Comparison of ENCODE assay signal across 13 cellular contexts in genomic region chr18:25005602-25006375, GRCh38.
DNase-seq lines count a peak whose midpoint lies in the region; ATAC-seq and TF ChIP-seq lines count a peak whose summit lies in the region.
"Had no signal": no experiment of that assay in that cellular context is flagged by ENCODE, and none has a peak within 500 bp of the region (broad histone marks: within the 10 kb centered on the region; RNA-seq: fewer than 3 reads in every experiment).

No MANE protein-coding gene starts in this region.

- DNase-seq in HFF-Myc (ENCODE audit: extremely low read depth, low read depth) (peak; percentile 80), RWPE2 (ENCODE audit: low spot score) (no peak), fibroblast of pulmonary artery (ENCODE audit: low read depth) (peak; percentile 22), sciatic nerve (ENCODE audit: low spot score) (no peak), AG08396 (ENCODE audit: low spot score) (no peak)
- no peak for DNase-seq in natural killer cell treated with Interleukin-12 subunit alpha and Interleukin-12 subunit beta and Interleukin-15 and Interleukin-18, amount 100 ng/mL, for 72 hours (ENCODE audit: low spot score)
- DNase-seq: activated CD4-positive, alpha-beta T cell treated with anti-CD3 and anti-CD28 coated beads for 1 hour; activated naive CD8-positive, alpha-beta T cell treated with anti-CD3 and anti-CD28 coated beads for 36 hours; MV-4-11; stimulated activated CD4-positive, alpha-beta T cell treated with anti-CD3 and anti-CD28 coated beads, Interleukin-12 subunit alpha, Interleukin-12 subunit beta, amount 100 ng/mL, for 4 hours; T-helper 1 cell had no signal

- no peak overlapping the region for H3K4me3 ChIP-seq in HFF-Myc (replicated peaks; ENCODE audit: low read depth, low read length)
- H3K4me3 ChIP-seq in RWPE2 (ENCODE audit: severe bottlenecking), result no peak overlapping the region
- no peak overlapping the region for H3K4me3 ChIP-seq in fibroblast of pulmonary artery (replicated peaks; ENCODE audit: low read depth, low read length)

- H3K27me3 Mint-ChIP-seq in natural killer cell treated with Interleukin-12 subunit alpha and Interleukin-12 subunit beta and Interleukin-15 and Interleukin-18, amount 100 ng/mL, for 72 hours, result peaks cover 0 to 3% of the 10 kb centered on the region in 2 donors
- H3K27me3 Mint-ChIP-seq: activated naive CD8-positive, alpha-beta T cell treated with anti-CD3 and anti-CD28 coated beads for 36 hours; dendritic cell treated with granulocyte-macrophage colony-stimulating factor and Interleukin-4, amounts not matched to agents 40 ng/mL and 50 ng/mL, for 4 days had no signal

- no peaks in the 10 kb centered on the region for H3K4me1 ChIP-seq in RWPE2 (ENCODE audit: insufficient read depth, poor library complexity, severe bottlenecking)

- peak; percentile 52; the same call in 2 of the 3 replicates for ATAC-seq in RWPE2 (ENCODE audit: low read depth)
- peak; percentile 53 for ATAC-seq in sciatic nerve
- no peak for ATAC-seq in GM19324 (IDR thresholded peaks at IDR 0.05; ENCODE audit: low FRiP score, unreplicated experiment)
- ATAC-seq in natural killer cell treated with Interleukin-12 subunit alpha and Interleukin-12 subunit beta and Interleukin-15 and Interleukin-18, amount 100 ng/mL, for 72 hours, result no peak

- no peak overlapping the region for H3K4me3 Mint-ChIP-seq in natural killer cell treated with Interleukin-12 subunit alpha and Interleukin-12 subunit beta and Interleukin-15 and Interleukin-18, amount 100 ng/mL, for 72 hours
- H3K4me3 Mint-ChIP-seq: activated naive CD8-positive, alpha-beta T cell treated with anti-CD3 and anti-CD28 coated beads for 36 hours; dendritic cell treated with granulocyte-macrophage colony-stimulating factor and Interleukin-4, amounts not matched to agents 40 ng/mL and 50 ng/mL, for 4 days had no signal

- no peaks in the 10 kb centered on the region for H3K4me1 Mint-ChIP-seq in natural killer cell treated with Interleukin-12 subunit alpha and Interleukin-12 subunit beta and Interleukin-15 and Interleukin-18, amount 100 ng/mL, for 72 hours (ENCODE audit: low read depth in 2 of 2)
- H3K4me1 Mint-ChIP-seq: activated naive CD8-positive, alpha-beta T cell treated with anti-CD3 and anti-CD28 coated beads for 36 hours had no signal

- no peak overlapping the region for H3K27ac ChIP-seq in RWPE2 (ENCODE audit: poor library complexity, severe bottlenecking)

- H3K27me3 ChIP-seq in RWPE2 (ENCODE audit: insufficient read depth, poor library complexity, severe bottlenecking), result no peaks in the 10 kb centered on the region

- TF ChIP-seq CTCF in HFF-Myc (IDR thresholded peaks at IDR 0.05; ENCODE audit: low read depth, low read length, missing control alignments), result no peak
- TF ChIP-seq CTCF in RWPE2 (IDR thresholded peaks at IDR 0.05; ENCODE audit: poor library complexity, severe bottlenecking), result no peak
- TF ChIP-seq CTCF in fibroblast of pulmonary artery (IDR thresholded peaks at IDR 0.05; ENCODE audit: low read length, missing control alignments), result no peak

- no peaks in the 10 kb centered on the region for H3K36me3 Mint-ChIP-seq in natural killer cell treated with Interleukin-12 subunit alpha and Interleukin-12 subunit beta and Interleukin-15 and Interleukin-18, amount 100 ng/mL, for 72 hours
- H3K36me3 Mint-ChIP-seq: activated naive CD8-positive, alpha-beta T cell treated with anti-CD3 and anti-CD28 coated beads for 36 hours had no signal

- H3K9me3 Mint-ChIP-seq in natural killer cell treated with Interleukin-12 subunit alpha and Interleukin-12 subunit beta and Interleukin-15 and Interleukin-18, amount 100 ng/mL, for 72 hours, result peaks cover 3% of the 10 kb centered on the region
- H3K9me3 Mint-ChIP-seq: activated naive CD8-positive, alpha-beta T cell treated with anti-CD3 and anti-CD28 coated beads for 36 hours; dendritic cell treated with granulocyte-macrophage colony-stimulating factor and Interleukin-4, amounts not matched to agents 40 ng/mL and 50 ng/mL, for 4 days had no signal

- intact Hi-C loops in sciatic nerve (cut with DNase I), result no loop called here

- no peak overlapping the region for H3K27ac Mint-ChIP-seq in natural killer cell treated with Interleukin-12 subunit alpha and Interleukin-12 subunit beta and Interleukin-15 and Interleukin-18, amount 100 ng/mL, for 72 hours
- H3K27ac Mint-ChIP-seq: activated naive CD8-positive, alpha-beta T cell treated with anti-CD3 and anti-CD28 coated beads for 36 hours; dendritic cell treated with granulocyte-macrophage colony-stimulating factor and Interleukin-4, amounts not matched to agents 40 ng/mL and 50 ng/mL, for 4 days had no signal

- no peaks in the 10 kb centered on the region for H3K9me3 ChIP-seq in RWPE2 (ENCODE audit: severe bottlenecking)

- H3K36me3 ChIP-seq in RWPE2 (ENCODE audit: low read depth), result no peaks in the 10 kb centered on the region

Comparison
In these comparisons a context has a peak if more than half of its experiments do, and no peak if none do; other contexts are left out.
1. DNase-seq: peak in HFF-Myc (single experiment) and fibroblast of pulmonary artery (single experiment); none in RWPE2 (single experiment), sciatic nerve (single experiment), AG08396 (single experiment) and natural killer cell treated with Interleukin-12 subunit alpha and Interleukin-12 subunit beta and Interleukin-15 and Interleukin-18, amount 100 ng/mL, for 72 hours (single experiment).
2. ATAC-seq: peak in RWPE2 (single experiment) and sciatic nerve (single experiment); none in GM19324 (single experiment) and natural killer cell treated with Interleukin-12 subunit alpha and Interleukin-12 subunit beta and Interleukin-15 and Interleukin-18, amount 100 ng/mL, for 72 hours (0 of 2).